ENCODE assay signal across 18 cellular contexts in genomic region chr13:107233541-107233940, GRCh38.
"Had no signal": no experiment of that assay in that cellular context is flagged by ENCODE, and none has a peak within 500 bp of the region (broad histone marks: within the 10 kb centered on the region; RNA-seq: fewer than 3 reads in every experiment).

No MANE protein-coding gene starts in this region.

- H3K36me3 Mint-ChIP-seq: activated naive CD4-positive, alpha-beta T cell treated with anti-CD3 and anti-CD28 coated beads, Interleukin-2, amount 10 ng/mL, durations not matched to agents 7 days and 5 days; brain had no signal

- H3K9me3 Mint-ChIP-seq: activated CD4-positive, alpha-beta T cell treated with anti-CD3 and anti-CD28 coated beads, Interleukin-2, amount 10 ng/mL, durations not matched to agents 7 days and 5 days; activated naive CD4-positive, alpha-beta T cell treated with anti-CD3 and anti-CD28 coated beads, Interleukin-2, amount 10 ng/mL, durations not matched to agents 7 days and 5 days; activated naive CD8-positive, alpha-beta T cell treated with anti-CD3 and anti-CD28 coated beads, Interleukin-2, amount 50 U/mL, for 24 hours; activated T-cell treated with anti-CD3 and anti-CD28 coated beads, Interleukin-2, amount 50 U/mL, for 4 hours; brain; nephron progenitor cell had no signal

- H3K4me1 Mint-ChIP-seq: activated CD4-positive, alpha-beta T cell treated with anti-CD3 and anti-CD28 coated beads, Interleukin-2, amount 10 ng/mL, durations not matched to agents 7 days and 5 days; activated naive CD4-positive, alpha-beta T cell treated with anti-CD3 and anti-CD28 coated beads, Interleukin-2, amount 10 ng/mL, durations not matched to agents 7 days and 5 days; activated naive CD8-positive, alpha-beta T cell treated with anti-CD3 and anti-CD28 coated beads, Interleukin-2, amount 50 U/mL, for 24 hours had no signal

- H3K4me3 Mint-ChIP-seq: activated CD4-positive, alpha-beta T cell treated with anti-CD3 and anti-CD28 coated beads, Interleukin-2, amount 10 ng/mL, durations not matched to agents 7 days and 5 days; activated CD8-positive, alpha-beta T cell treated with anti-CD3 and anti-CD28 coated beads, Interleukin-2, amount 10 ng/mL, durations not matched to agents 7 days and 5 days; activated naive CD4-positive, alpha-beta T cell treated with anti-CD3 and anti-CD28 coated beads, Interleukin-2, amount 10 ng/mL, durations not matched to agents 7 days and 5 days; activated naive CD8-positive, alpha-beta T cell treated with anti-CD3 and anti-CD28 coated beads, Interleukin-2, amount 50 U/mL, for 24 hours; activated T-cell treated with anti-CD3 and anti-CD28 coated beads, Interleukin-2, amount 50 U/mL, for 4 hours; nephron progenitor cell had no signal

- H3K27ac Mint-ChIP-seq: activated CD4-positive, alpha-beta T cell treated with anti-CD3 and anti-CD28 coated beads, Interleukin-2, amount 10 ng/mL, durations not matched to agents 7 days and 5 days; activated CD8-positive, alpha-beta T cell treated with anti-CD3 and anti-CD28 coated beads, Interleukin-2, amount 10 ng/mL, durations not matched to agents 7 days and 5 days; activated naive CD4-positive, alpha-beta T cell treated with anti-CD3 and anti-CD28 coated beads, Interleukin-2, amount 10 ng/mL, durations not matched to agents 7 days and 5 days; activated naive CD8-positive, alpha-beta T cell treated with anti-CD3 and anti-CD28 coated beads, Interleukin-2, amount 50 U/mL, for 24 hours; nephron progenitor cell had no signal

- DNase-seq: activated CD4-positive, alpha-beta T cell treated with anti-CD3 and anti-CD28 coated beads, Interleukin-2, amount 10 ng/mL, durations not matched to agents 7 days and 5 days; activated CD8-positive, alpha-beta T cell treated with anti-CD3 and anti-CD28 coated beads, Interleukin-2, amount 10 ng/mL, durations not matched to agents 7 days and 5 days; activated naive CD4-positive, alpha-beta T cell treated with anti-CD3 and anti-CD28 coated beads, Interleukin-2, amount 10 ng/mL, durations not matched to agents 7 days and 5 days; activated naive CD8-positive, alpha-beta T cell treated with anti-CD3 and anti-CD28 coated beads, Interleukin-2, amount 50 U/mL, for 24 hours; activated T-cell treated with anti-CD3 and anti-CD28 coated beads, Interleukin-2, amount 50 U/mL, for 4 hours; gastrocnemius medialis; head of caudate nucleus; kidney glomerular epithelial cell; left ventricle myocardium superior; nephron progenitor cell; occipital lobe; stimulated activated CD4-positive, alpha-beta T cell treated with anti-CD3 and anti-CD28 coated beads, Interleukin-12 subunit alpha, Interleukin-12 subunit beta, amount 100 ng/mL, for 4 hours; stimulated activated CD4-positive, alpha-beta T cell treated with anti-CD3 and anti-CD28 coated beads, Interleukin-1b, Interleukin-23, amount 100 ng/mL, for 48 hours; stimulated activated CD8-positive, alpha-beta memory T cell treated with anti-CD3 and anti-CD28 coated beads, Interleukin-4, amount 100 ng/mL, for 48 hours; stimulated activated naive CD4-positive, alpha-beta T cell treated with Interleukin-2 at 50 U/mL for 16 hours; T1000; tibial artery had no signal

- H3K27me3 Mint-ChIP-seq: activated CD4-positive, alpha-beta T cell treated with anti-CD3 and anti-CD28 coated beads, Interleukin-2, amount 10 ng/mL, durations not matched to agents 7 days and 5 days; activated naive CD4-positive, alpha-beta T cell treated with anti-CD3 and anti-CD28 coated beads, Interleukin-2, amount 10 ng/mL, durations not matched to agents 7 days and 5 days; brain had no signal
